22 cellular contexts compared by ENCODE assay signal in the genomic region with DNA sequence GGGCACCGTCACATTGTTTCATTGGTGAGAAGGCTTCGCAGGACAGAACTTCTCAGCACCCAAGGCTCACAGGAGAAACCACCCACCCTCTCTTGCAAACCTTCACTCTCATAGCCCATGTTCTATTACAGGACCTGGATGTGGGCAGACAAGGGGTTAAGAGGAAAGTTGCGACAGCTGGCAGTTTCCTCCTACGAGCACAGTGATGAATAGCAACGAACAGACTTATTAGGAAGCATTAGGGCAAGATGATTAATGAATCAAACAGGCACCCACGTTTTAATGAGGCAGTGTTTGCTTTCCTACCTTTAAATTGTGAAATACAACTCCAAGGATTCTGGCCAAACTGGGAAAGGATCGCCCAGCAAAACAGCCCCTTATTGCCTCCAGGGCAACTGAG.
"Had no signal": no experiment of that assay in that cellular context is flagged by ENCODE, and none has a peak within 500 bp of the region (broad histone marks: within the 10 kb centered on the region; RNA-seq: fewer than 3 reads in every experiment).

No MANE protein-coding gene starts in this region.

- ATAC-seq: activated CD8-positive, alpha-beta T cell treated with anti-CD3 and anti-CD28 coated beads for 36 hours; activated T-cell treated with anti-CD3 and anti-CD28 coated beads, Interleukin-2, amount 50 U/mL, for 4 hours; activated T-helper 17 cell treated with anti-CD3 and anti-CD28 coated beads, Interleukin-2, amount 50 U/mL, for 72 hours; left cardiac atrium had no signal

- H3K4me3 Mint-ChIP-seq: activated B cell treated with CpG ODN at 0.5 μM for 24 hours; activated CD8-positive, alpha-beta T cell treated with anti-CD3 and anti-CD28 coated beads for 36 hours; activated T-cell treated with anti-CD3 and anti-CD28 coated beads, Interleukin-2, amount 50 U/mL, for 4 hours; activated T-helper 17 cell treated with anti-CD3 and anti-CD28 coated beads, Interleukin-2, amount 50 U/mL, for 72 hours; mesothelial cell of epicardium; naive B cell; nephron progenitor cell had no signal

- H3K36me3 ChIP-seq: brain microvascular endothelial cell, pancreas, prostate gland, right atrium auricular region, suprapubic skin, tibial nerve had no signal

- H3K27me3 Mint-ChIP-seq: activated B cell treated with CpG ODN at 0.5 μM for 24 hours had no signal

- DNase-seq: activated B cell treated with CpG ODN at 0.5 μM for 24 hours; activated CD4-positive, alpha-beta T cell treated with anti-CD3 and anti-CD28 coated beads, Interleukin-2, amount 50 U/mL, for 1 hour; activated CD8-positive, alpha-beta T cell treated with anti-CD3 and anti-CD28 coated beads for 36 hours; activated gamma-delta T cell treated with Interleukin-2 at 50 U/mL for 16 hours; activated naive CD4-positive, alpha-beta T cell treated with anti-CD3 and anti-CD28 coated beads, Interleukin-2, amount 50 U/mL, for 16 hours; activated T-cell treated with anti-CD3 and anti-CD28 coated beads, Interleukin-2, amount 50 U/mL, for 4 hours; amniotic stem cell; brain microvascular endothelial cell; cortex of kidney; hippocampal formation; left cardiac atrium; naive B cell; nephron progenitor cell; pancreas; stimulated activated CD4-positive, alpha-beta T cell treated with anti-CD3 and anti-CD28 coated beads, Interleukin-15, amount 100 ng/mL, for 24 hours; stimulated activated naive CD4-positive, alpha-beta T cell had no signal

- H3K4me3 ChIP-seq: pancreas, prostate gland, right atrium auricular region, suprapubic skin, tibial nerve had no signal

- H3K27ac Mint-ChIP-seq: activated B cell treated with CpG ODN at 0.5 μM for 24 hours; activated CD8-positive, alpha-beta T cell treated with anti-CD3 and anti-CD28 coated beads for 36 hours; activated T-helper 17 cell treated with anti-CD3 and anti-CD28 coated beads, Interleukin-2, amount 50 U/mL, for 72 hours; mesothelial cell of epicardium; naive B cell; nephron progenitor cell had no signal

- H3K4me1 Mint-ChIP-seq: activated B cell treated with CpG ODN at 0.5 μM for 24 hours; activated T-helper 17 cell treated with anti-CD3 and anti-CD28 coated beads, Interleukin-2, amount 50 U/mL, for 72 hours; naive B cell had no signal

- H3K27me3 ChIP-seq: brain microvascular endothelial cell, pancreas, right atrium auricular region, suprapubic skin, tibial nerve had no signal

- H3K36me3 Mint-ChIP-seq: mesothelial cell of epicardium, naive B cell had no signal

- H3K27ac ChIP-seq: brain microvascular endothelial cell, pancreas, prostate gland, right atrium auricular region, suprapubic skin, tibial nerve had no signal

- H3K9me3 ChIP-seq: pancreas, prostate gland, suprapubic skin had no signal

- H3K4me1 ChIP-seq: pancreas, prostate gland, right atrium auricular region, suprapubic skin, tibial nerve had no signal
